In genomic region chr12:22544038-22544979, GRCh38 we compare ENCODE assay signal across 8 cellular contexts. TPM values are rescaled to one million over a fixed set of nuclear protein-coding genes. Genes with fewer than 3 reads are reported as not detected.
A peak's percentile ranks its signal among the peaks of the same experiment; 100 is the strongest.
DNase-seq lines count a peak whose midpoint lies in the region; ATAC-seq and TF ChIP-seq lines count a peak whose summit lies in the region.

TSS of gene C2CD5 (minus strand) at chr12:22544542. CDS start at chr12:22544150, 392 bp downstream.

- H2AFZ ChIP-seq in GM23338 = peak within 1 kb of the TSS; percentile 94

- peaks cover 21% of the 10 kb centered on the region for H3K79me2 ChIP-seq in GM23338 (replicated peaks; ENCODE audit: insufficient read depth)

- DNase-seq in ELF-1 (ENCODE audit: low read depth, low spot score) (peak; percentile 98), GM23338 (ENCODE audit: low spot score) (peak; percentile 100), LHCN-M2 (ENCODE audit: low read depth) (peak; percentile 97), RPMI8226 (peak; percentile 98), fibroblast of pulmonary artery (ENCODE audit: low read depth) (peak; percentile 98)
- DNase-seq in activated T-helper 9 cell treated with anti-CD3 and anti-CD28 coated beads, Interleukin-2, amount 50 U/mL, for 16 hours (ENCODE audit: low read depth) = peak; percentile 91

- H3K9me2 ChIP-seq in GM23338 (ENCODE audit: insufficient read depth) = no peaks in the 10 kb centered on the region

- H3K36me3 Mint-ChIP-seq in GM23338 (ENCODE audit: low read depth) (peaks cover 6% of the 10 kb centered on the region; the same call in 2 of the 3 replicates), nephron (ENCODE audit: low read depth) (peaks cover 24% of the 10 kb centered on the region)
- H3K36me3 Mint-ChIP-seq in stimulated activated naive CD8-positive, alpha-beta T cell treated with anti-CD3 and anti-CD28 coated beads, Interleukin-15, Interleukin-2, amounts not matched to agents 100 ng/mL and 50 ng/mL, for 24 hours (ENCODE audit: low read depth) = peaks cover 15% of the 10 kb centered on the region

- peak within 1 kb of the TSS; percentile 88 for H3K27ac ChIP-seq in GM23338 (ENCODE audit: low read depth)

- no peaks in the 10 kb centered on the region for H3K36me3 ChIP-seq in GM23338 (ENCODE audit: insufficient read depth)

- no peaks in the 10 kb centered on the region for H3K27me3 ChIP-seq in GM23338 (ENCODE audit: insufficient read depth)

- H3K27me3 Mint-ChIP-seq in GM23338 (ENCODE audit: insufficient read depth, low read depth, poor library complexity) = peaks cover 4% of the 10 kb centered on the region
- H3K27me3 Mint-ChIP-seq in nephron (ENCODE audit: low read depth) = no peaks in the 10 kb centered on the region
- peaks cover 11% of the 10 kb centered on the region for H3K27me3 Mint-ChIP-seq in stimulated activated naive CD8-positive, alpha-beta T cell treated with anti-CD3 and anti-CD28 coated beads, Interleukin-15, Interleukin-2, amounts not matched to agents 100 ng/mL and 50 ng/mL, for 24 hours

- peak within 1 kb of the TSS; percentile 90 for H3K4me2 ChIP-seq in GM23338

- H3K4me1 Mint-ChIP-seq in GM23338 = peaks cover 30% of the 10 kb centered on the region
- peaks cover 26% of the 10 kb centered on the region for H3K4me1 Mint-ChIP-seq in nephron
- H3K4me1 Mint-ChIP-seq in stimulated activated naive CD8-positive, alpha-beta T cell treated with anti-CD3 and anti-CD28 coated beads, Interleukin-15, Interleukin-2, amounts not matched to agents 100 ng/mL and 50 ng/mL, for 24 hours (ENCODE audit: low read depth) = peaks cover 43% of the 10 kb centered on the region

- H3K4me1 ChIP-seq in GM23338 (ENCODE audit: insufficient read depth) = peaks cover 15% of the 10 kb centered on the region

- H3K4me3 ChIP-seq in GM23338 = peak within 1 kb of the TSS; percentile 89
- H3K4me3 ChIP-seq in fibroblast of pulmonary artery (replicated peaks; ENCODE audit: low read depth, low read length) = peak within 1 kb of the TSS; percentile 93

- H3K9me3 Mint-ChIP-seq in GM23338 (no peaks in the 10 kb centered on the region), nephron (no peaks in the 10 kb centered on the region)
- no peaks in the 10 kb centered on the region for H3K9me3 Mint-ChIP-seq in stimulated activated naive CD8-positive, alpha-beta T cell treated with anti-CD3 and anti-CD28 coated beads, Interleukin-15, Interleukin-2, amounts not matched to agents 100 ng/mL and 50 ng/mL, for 24 hours

- H3K4me3 Mint-ChIP-seq in GM23338 (peak within 1 kb of the TSS; percentile 93), nephron (peak within 1 kb of the TSS; percentile 88 to 96 (median 95))
- peak within 1 kb of the TSS; percentile 95 for H3K4me3 Mint-ChIP-seq in stimulated activated naive CD8-positive, alpha-beta T cell treated with anti-CD3 and anti-CD28 coated beads, Interleukin-15, Interleukin-2, amounts not matched to agents 100 ng/mL and 50 ng/mL, for 24 hours

- no peaks in the 10 kb centered on the region for H4K20me1 ChIP-seq in GM23338 (replicated peaks; ENCODE audit: insufficient read depth)

- no peaks in the 10 kb centered on the region; the same call in 1 of the 2 replicates for H3F3A ChIP-seq in GM23338 (replicated peaks; ENCODE audit: low read depth)

- TF ChIP-seq CTCF in GM23338 (conservative IDR thresholded peaks at IDR 0.05; ENCODE audit: low read depth in 2 of 2) = peak in 1 of 2 experiments; percentile 33; a peak in 1 of 4 replicates
- peak; percentile 40 for TF ChIP-seq CTCF in fibroblast of pulmonary artery (IDR thresholded peaks at IDR 0.05; ENCODE audit: low read length, missing control alignments)
- peak in 2 of 3 experiments; percentile 18 to 43 for TF ChIP-seq CTCF in nephron (IDR thresholded peaks at IDR 0.05; ENCODE audit: unreplicated experiment in 3 of 3)

- peak; percentile 95 for ATAC-seq in GM23338

- H3K27ac Mint-ChIP-seq in GM23338 (peak within 1 kb of the TSS; percentile 89), nephron (peak within 1 kb of the TSS; percentile 97 to 99 (median 99))
- H3K27ac Mint-ChIP-seq in stimulated activated naive CD8-positive, alpha-beta T cell treated with anti-CD3 and anti-CD28 coated beads, Interleukin-15, Interleukin-2, amounts not matched to agents 100 ng/mL and 50 ng/mL, for 24 hours = peak within 1 kb of the TSS; percentile 94

TF ChIP-seq in GM23338, 12 proteins besides CTCF, POLR2A, EP300 and RAD21:
- TF ChIP-seq POLR2AphosphoS5 (IDR thresholded peaks at IDR 0.05; ENCODE audit: low read depth) (peak; percentile 74), ETS1 (IDR thresholded peaks at IDR 0.05) (peak; percentile 78), CREB1 (CRISPR knock-in tag; IDR thresholded peaks at IDR 0.05; ENCODE audit: low read depth) (peak; percentile 76), ZNF114 (CRISPR knock-in tag; IDR thresholded peaks at IDR 0.05) (peak; percentile 44; the same call in 1 of the 2 replicates), NANOG (IDR thresholded peaks at IDR 0.05; ENCODE audit: borderline replicate concordance) (no peak)

RNA-seq across cellular contexts. Expression of gene C2CD5, which starts in this region (rescaled TPM):
- total RNA-seq in GM23338 (2014; rRNA removed; shearing (Covaris generic)) = 68.6 and 68.7 TPM in 2 replicates
- polyA plus RNA-seq in GM23338 (2016; fragmentation: Nextera tagmentation; extraction: Ambion mirVana) = 22.0 and 23.2 TPM in 2 replicates
- total RNA-seq in LHCN-M2 (2014; rRNA removed) = 12.2 and 14.9 TPM in 2 replicates
- polyA plus RNA-seq in LHCN-M2 (2012) = 5.1 TPM

Comparison
In these comparisons a context has a peak if more than half of its experiments do, and no peak if none do; other contexts are left out.
1. Peak in every context shown above with its lines: DNase-seq, ATAC-seq, H3K4me3 ChIP-seq and H3K27ac ChIP-seq.